In the genomic region with DNA sequence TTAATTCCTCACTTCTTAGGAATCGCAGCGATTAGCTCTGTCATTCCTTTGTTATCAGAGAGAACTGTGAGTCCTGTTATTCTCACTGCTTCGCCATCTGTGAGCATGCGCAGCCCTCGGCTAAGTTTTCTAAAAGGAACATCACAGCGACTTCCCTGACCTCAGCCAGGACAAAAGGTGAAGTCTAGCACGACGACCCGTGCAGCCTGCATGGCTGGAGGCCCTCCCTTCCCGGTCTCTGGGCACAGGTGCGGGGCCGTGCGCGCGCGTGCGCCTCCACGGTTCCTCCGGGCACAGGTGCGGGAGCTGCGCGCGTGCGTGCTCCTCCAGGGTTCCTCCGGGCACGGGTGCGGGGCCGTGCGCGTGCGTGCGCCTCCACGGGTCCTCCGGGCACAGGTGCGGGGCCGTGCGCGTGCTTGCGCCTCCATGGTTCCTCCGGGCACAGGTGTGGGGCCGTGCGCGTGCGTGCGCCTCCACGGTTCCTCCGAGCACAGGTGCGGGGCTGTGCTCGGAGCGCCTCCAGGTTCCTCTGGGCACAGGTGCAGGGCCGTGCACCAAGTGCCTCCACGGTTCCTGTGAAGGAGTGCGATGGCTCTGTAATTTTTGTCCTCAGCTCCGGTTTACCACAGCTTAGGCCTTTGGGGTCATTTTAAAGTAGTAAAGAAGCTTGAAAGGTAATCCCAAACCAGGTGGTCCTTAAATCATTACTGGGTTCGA, we compare ENCODE assay signal across 23 cellular contexts.
DNase-seq lines count a peak whose midpoint lies in the region; ATAC-seq and TF ChIP-seq lines count a peak whose summit lies in the region.
"Had no signal": no experiment of that assay in that cellular context is flagged by ENCODE, and none has a peak within 500 bp of the region (broad histone marks: within the 10 kb centered on the region; RNA-seq: fewer than 3 reads in every experiment).

No MANE protein-coding gene starts in this region.

- H3K9ac ChIP-seq in SK-N-SH (no peak overlapping the region), mesenchymal stem cell (ENCODE audit: low read length) (no peak overlapping the region)

- TF ChIP-seq POLR2A in stomach (IDR thresholded peaks at IDR 0.05), result no peak

- H3F3A ChIP-seq in SK-N-SH (replicated peaks; ENCODE audit: insufficient read depth), result no peaks in the 10 kb centered on the region

- TF ChIP-seq EP300 in SK-N-SH (IDR thresholded peaks at IDR 0.05; ENCODE audit: borderline replicate concordance in 1 of 2, low read depth in 1 of 2, low read length in 1 of 2) (no peak), stomach (IDR thresholded peaks at IDR 0.05) (no peak)

- no peaks in the 10 kb centered on the region for H3K9me2 ChIP-seq in SK-N-SH

- intact Hi-C loops in stomach (cut with DNase I; ENCODE audit: low total_unique reads), result no loop called here

- H3K4me3 Mint-ChIP-seq in activated naive CD8-positive, alpha-beta T cell treated with anti-CD3 and anti-CD28 coated beads, Interleukin-2, amount 50 U/mL, for 24 hours, result peak overlapping the region; percentile 24
- H3K4me3 Mint-ChIP-seq: CD4-positive, alpha-beta T cell; dendritic cell treated with granulocyte-macrophage colony-stimulating factor and Interleukin-4, amounts not matched to agents 40 ng/mL and 50 ng/mL, for 4 days; stimulated activated naive B cell treated with anti-CD40 and anti-IgM and Interleukin-4, amounts not matched to agents 10 μg/mL and 1 μg/mL and 100 μg/mL, for 72 hours; T-helper 2 cell treated with Interferon-gamma antibody and Interleukin-4, amounts not matched to agents 5 μg/mL and 100 μg/mL, for 36 hours had no signal

- WGBS in SK-N-SH (ENCODE audit: low lambda C conversion rate), result 56% methylated on average over 15 of the region's 55 CpGs
- WGBS in mesenchymal stem cell, result 95% methylated on average over 54 of the region's 55 CpGs
- 84 to 95% (median 94%) methylated on average over 32 to 55 of the region's 55 CpGs for WGBS in stomach, 5 donors

- H2AK5ac ChIP-seq in mesenchymal stem cell (ENCODE audit: low read length, severe bottlenecking), result no peak overlapping the region

- no peaks in the 10 kb centered on the region for H4K20me1 ChIP-seq in SK-N-SH (ENCODE audit: insufficient read depth)

- H2AFZ ChIP-seq in SK-N-SH (ENCODE audit: low read depth) (no peak overlapping the region), mesenchymal stem cell (ENCODE audit: low read depth, low read length) (no peak overlapping the region)

- no peak for TF ChIP-seq RAD21 in SK-N-SH (IDR thresholded peaks at IDR 0.05; ENCODE audit: low read length)

- H3K4me2 ChIP-seq in SK-N-SH (no peak overlapping the region), mesenchymal stem cell (ENCODE audit: low read length, poor library complexity, severe bottlenecking) (no peak overlapping the region)

- no peak overlapping the region for H3K14ac ChIP-seq in mesenchymal stem cell (ENCODE audit: low read length in 2 of 2)

- H3K4ac ChIP-seq in mesenchymal stem cell (ENCODE audit: low read depth in 1 of 2, low read length in 2 of 2), result no peak overlapping the region

- H3K9me3 ChIP-seq in SK-N-SH (no peaks in the 10 kb centered on the region), mesenchymal stem cell (ENCODE audit: control insufficient read depth, low read length) (no peaks in the 10 kb centered on the region), stomach (no peaks in the 10 kb centered on the region)
- H3K9me3 ChIP-seq: gastroesophageal sphincter had no signal

- POLR2A ChIA-PET in SK-N-SH (lab: Yijun Ruan, JAX), result no interaction called here

- H3K27me3 ChIP-seq in SK-N-SH (ENCODE audit: insufficient read depth) (no peaks in the 10 kb centered on the region), mesenchymal stem cell (ENCODE audit: control insufficient read depth in 1 of 2, insufficient read depth in 1 of 2, low read length in 2 of 2) (peaks cover 25 to 53% of the 10 kb centered on the region in 2 experiments), stomach (peaks cover 0 to 40% (median 12%) of the 10 kb centered on the region in 3 donors)

- DNase-seq in SK-N-SH (peak; percentile 6), mesenchymal stem cell (no peak), stomach (peak; percentile 16), GM20000 (ENCODE audit: low spot score) (no peak)
- no peak for DNase-seq in activated naive CD8-positive, alpha-beta T cell treated with anti-CD3 and anti-CD28 coated beads, Interleukin-2, amount 50 U/mL, for 24 hours
- DNase-seq: activated CD4-positive, alpha-beta T cell treated with anti-CD3 and anti-CD28 coated beads, Interleukin-2, amount 50 U/mL, for 1 hour; activated T-cell treated with anti-CD3 and anti-CD28 coated beads for 4 hours; amygdala; NCI-H1105; NCI-H2029 treated with DMSO at 0.1 percent for 48 hours; NCI-H226; NCI-H748 treated with DMSO at 0.1 percent for 48 hours; stimulated activated CD4-positive, alpha-beta T cell treated with anti-CD3 and anti-CD28 coated beads, Interleukin-4, amount 100 ng/mL, for 24 hours; stimulated activated naive B cell treated with anti-CD40 and anti-IgM and Interleukin-4, amounts not matched to agents 10 μg/mL and 1 μg/mL and 100 μg/mL, for 72 hours; WERI-Rb-1 had no signal

- CTCF ChIA-PET in SK-N-SH (lab: Yijun Ruan, JAX), result interaction anchor here (0.9 to 1.1 kb wide), 2 partner anchors 12 to 132 kb away, joined by 4 to 5 read pairs; no protein-coding TSS in a partner anchor

- no peak overlapping the region for H3K27ac Mint-ChIP-seq in activated naive CD8-positive, alpha-beta T cell treated with anti-CD3 and anti-CD28 coated beads, Interleukin-2, amount 50 U/mL, for 24 hours
- H3K27ac Mint-ChIP-seq: CD4-positive, alpha-beta T cell; dendritic cell treated with granulocyte-macrophage colony-stimulating factor and Interleukin-4, amounts not matched to agents 40 ng/mL and 50 ng/mL, for 4 days; T-helper 2 cell treated with Interferon-gamma antibody and Interleukin-4, amounts not matched to agents 5 μg/mL and 100 μg/mL, for 36 hours had no signal

- no peaks in the 10 kb centered on the region for H3K9me3 Mint-ChIP-seq in activated naive CD8-positive, alpha-beta T cell treated with anti-CD3 and anti-CD28 coated beads, Interleukin-2, amount 50 U/mL, for 24 hours
- H3K9me3 Mint-ChIP-seq: CD4-positive, alpha-beta T cell; dendritic cell treated with granulocyte-macrophage colony-stimulating factor and Interleukin-4, amounts not matched to agents 40 ng/mL and 50 ng/mL, for 4 days; stimulated activated naive B cell treated with anti-CD40 and anti-IgM and Interleukin-4, amounts not matched to agents 10 μg/mL and 1 μg/mL and 100 μg/mL, for 72 hours; T-helper 2 cell treated with Interferon-gamma antibody and Interleukin-4, amounts not matched to agents 5 μg/mL and 100 μg/mL, for 36 hours had no signal

- H3K4me3 ChIP-seq in SK-N-SH (ENCODE audit: low read depth in 2 of 2, low read length in 1 of 2), result no peak overlapping the region
- H3K4me3 ChIP-seq in mesenchymal stem cell (ENCODE audit: insufficient read depth in 1 of 2, low read depth in 1 of 2, low read length in 2 of 2), result peak overlapping the region in 1 of 2 experiments; percentile 32
- H3K4me3 ChIP-seq in stomach, result no peak overlapping the region
- H3K4me3 ChIP-seq: gastroesophageal sphincter had no signal

- H3K79me1 ChIP-seq in mesenchymal stem cell (replicated peaks; ENCODE audit: low read length, poor library complexity, severe bottlenecking), result no peaks in the 10 kb centered on the region

- no peak overlapping the region for H4K8ac ChIP-seq in mesenchymal stem cell (ENCODE audit: low read length)

- H3K4me1 ChIP-seq in SK-N-SH (ENCODE audit: control insufficient read depth in 1 of 2, insufficient read depth in 2 of 2, low read depth in 1 of 2, low read length in 1 of 2), result peaks cover 0 to 16% of the 10 kb centered on the region in 2 experiments; a peak in 1 of 4 replicates
- no peaks in the 10 kb centered on the region for H3K4me1 ChIP-seq in mesenchymal stem cell (ENCODE audit: control insufficient read depth, insufficient read depth, low read depth, low read length)
- H3K4me1 ChIP-seq in stomach, result peaks cover 8 to 25% (median 16%) of the 10 kb centered on the region in 4 donors

- H2BK120ac ChIP-seq in mesenchymal stem cell (ENCODE audit: low read depth, low read length), result no peak overlapping the region

- no peak overlapping the region for H2BK12ac ChIP-seq in mesenchymal stem cell (ENCODE audit: low read length in 2 of 2)

- peaks cover 20% of the 10 kb centered on the region for H3K4me1 Mint-ChIP-seq in activated naive CD8-positive, alpha-beta T cell treated with anti-CD3 and anti-CD28 coated beads, Interleukin-2, amount 50 U/mL, for 24 hours

- ATAC-seq in SK-N-SH treated with all-trans-retinoic acid at 6 μM for 48 hours, result no peak
- no peak for ATAC-seq in activated naive CD8-positive, alpha-beta T cell treated with anti-CD3 and anti-CD28 coated beads, Interleukin-2, amount 50 U/mL, for 24 hours
- ATAC-seq in HG03045 (IDR thresholded peaks at IDR 0.05; ENCODE audit: unreplicated experiment), result no peak
- ATAC-seq in HG03354 (IDR thresholded peaks at IDR 0.05; ENCODE audit: poor library complexity, severe bottlenecking, unreplicated experiment), result no peak
- ATAC-seq: gastroesophageal sphincter; stimulated activated naive B cell treated with anti-CD40 and anti-IgM and Interleukin-4, amounts not matched to agents 10 μg/mL and 1 μg/mL and 100 μg/mL, for 72 hours had no signal

- H3K18ac ChIP-seq in mesenchymal stem cell (ENCODE audit: low read depth in 1 of 2, low read length in 2 of 2), result no peak overlapping the region

- no peak for TF ChIP-seq CTCF in SK-N-SH (IDR thresholded peaks at IDR 0.05)
- TF ChIP-seq CTCF in stomach (IDR thresholded peaks at IDR 0.05), result no peak
- no peak for TF ChIP-seq CTCF in GM20000 (IDR thresholded peaks at IDR 0.05; ENCODE audit: extremely low read depth, missing control alignments)

- H3K23ac ChIP-seq in mesenchymal stem cell (ENCODE audit: low read length in 2 of 2), result no peak overlapping the region

- no peaks in the 10 kb centered on the region for H3K79me2 ChIP-seq in SK-N-SH (ENCODE audit: insufficient read depth)

- no peak overlapping the region for H3K27ac ChIP-seq in SK-N-SH (ENCODE audit: low read depth in 2 of 2, low read length in 1 of 2)
- H3K27ac ChIP-seq in mesenchymal stem cell (ENCODE audit: low read length, poor library complexity, severe bottlenecking), result no peak overlapping the region
- no peak overlapping the region for H3K27ac ChIP-seq in stomach
- H3K27ac ChIP-seq: 22Rv1, gastroesophageal sphincter, WERI-Rb-1 had no signal

- H2BK15ac ChIP-seq in mesenchymal stem cell (ENCODE audit: low read depth, poor library complexity, severe bottlenecking), result no peak overlapping the region

- H4K91ac ChIP-seq in mesenchymal stem cell (ENCODE audit: low read length), result peak overlapping the region; percentile 39

- H3K36me3 Mint-ChIP-seq in activated naive CD8-positive, alpha-beta T cell treated with anti-CD3 and anti-CD28 coated beads, Interleukin-2, amount 50 U/mL, for 24 hours (ENCODE audit: low read depth), result no peaks in the 10 kb centered on the region
- H3K36me3 Mint-ChIP-seq: stimulated activated naive B cell treated with anti-CD40 and anti-IgM and Interleukin-4, amounts not matched to agents 10 μg/mL and 1 μg/mL and 100 μg/mL, for 72 hours had no signal

- H3K36me3 ChIP-seq in SK-N-SH (replicated peaks in 1 of 2; ENCODE audit: control insufficient read depth in 1 of 2, insufficient read depth in 2 of 2, low read length in 1 of 2) (no peaks in the 10 kb centered on the region), mesenchymal stem cell (ENCODE audit: control insufficient read depth in 1 of 2, insufficient read depth in 2 of 2, low read depth in 1 of 2, low read length in 2 of 2) (no peaks in the 10 kb centered on the region), stomach (no peaks in the 10 kb centered on the region)
- H3K36me3 ChIP-seq: gastroesophageal sphincter, WERI-Rb-1 had no signal

- H2BK5ac ChIP-seq in mesenchymal stem cell (ENCODE audit: low read depth, low read length, poor library complexity, severe bottlenecking), result no peak overlapping the region

- peaks cover 3% of the 10 kb centered on the region for H3K27me3 Mint-ChIP-seq in activated naive CD8-positive, alpha-beta T cell treated with anti-CD3 and anti-CD28 coated beads, Interleukin-2, amount 50 U/mL, for 24 hours

Comparison
In these comparisons a context has a peak if more than half of its experiments do, and no peak if none do; other contexts are left out.
1. DNase-seq: peak in SK-N-SH (single experiment) and stomach (single experiment); none in activated naive CD8-positive, alpha-beta T cell treated with anti-CD3 and anti-CD28 coated beads, Interleukin-2, amount 50 U/mL, for 24 hours (single experiment), mesenchymal stem cell (single experiment) and GM20000 (single experiment).